ENCODE assay signal across 27 cellular contexts in genomic region chr1:112558634-112559033, GRCh38.
"Had no signal": no experiment of that assay in that cellular context is flagged by ENCODE, and none has a peak within 500 bp of the region (broad histone marks: within the 10 kb centered on the region; RNA-seq: fewer than 3 reads in every experiment).

No MANE protein-coding gene starts in this region.

- H3K4me2 ChIP-seq: KMS-11 had no signal

- H3K27me3 Mint-ChIP-seq: activated CD8-positive, alpha-beta memory T cell treated with anti-CD3 and anti-CD28 coated beads, Interleukin-2, amount 10 ng/mL, durations not matched to agents 7 days and 5 days; activated naive CD4-positive, alpha-beta T cell treated with anti-CD3 and anti-CD28 coated beads, Interleukin-2, amount 50 U/mL, for 24 hours; activated T-cell treated with anti-CD3 and anti-CD28 coated beads, Interleukin-2, amount 50 U/mL, for 24 hours had no signal

- H3K27me3 ChIP-seq: breast epithelium, SJSA1 had no signal

- H3K9me3 ChIP-seq: breast epithelium, SJSA1 had no signal

- H3K36me3 ChIP-seq: breast epithelium, SJSA1 had no signal

- H3K4me3 ChIP-seq: breast epithelium, SJSA1 had no signal

- DNase-seq: activated CD4-positive, alpha-beta T cell treated with anti-CD3 and anti-CD28 coated beads for 48 hours; activated CD4-positive, alpha-beta T cell treated with anti-CD3 and anti-CD28 coated beads, Interleukin-2, amount 50 U/mL, for 4 hours; activated CD4-positive, CD25-positive, alpha-beta regulatory T cell treated with anti-CD3 and anti-CD28 coated beads, Interleukin-2, amount 50 U/mL, for 72 hours; activated CD8-positive, alpha-beta memory T cell treated with anti-CD3 and anti-CD28 coated beads, Interleukin-2, amount 10 ng/mL, durations not matched to agents 7 days and 5 days; activated effector memory CD4-positive, alpha-beta T cell treated with Interleukin-2 at 50 U/mL for 16 hours; activated naive CD4-positive, alpha-beta T cell; activated T-cell treated with anti-CD3 and anti-CD28 coated beads, Interleukin-2, amount 50 U/mL, for 24 hours; aorta; central memory CD4-positive, alpha-beta T cell; MV-4-11; NCI-H1092 treated with DMSO at 0.1 percent for 48 hours; NCI-H1417 treated with DMSO at 0.1 percent for 48 hours; NCI-H1694; NCI-H2029; NCI-H2107; NCI-H446 treated with DMSO at 0.1 percent for 48 hours; NCI-H524 treated with DMSO at 0.1 percent for 48 hours; NCI-H774; NK-92 treated with Interleukin-12 subunit alpha and Interleukin-12 subunit beta, amount 100 ng/mL, for 24 hours; SHP77 had no signal

- H3K27ac Mint-ChIP-seq: activated CD8-positive, alpha-beta memory T cell treated with anti-CD3 and anti-CD28 coated beads, Interleukin-2, amount 10 ng/mL, durations not matched to agents 7 days and 5 days; activated naive CD4-positive, alpha-beta T cell treated with anti-CD3 and anti-CD28 coated beads, Interleukin-2, amount 50 U/mL, for 24 hours; activated T-cell treated with anti-CD3 and anti-CD28 coated beads, Interleukin-2, amount 50 U/mL, for 24 hours; activated T-helper 1 cell treated with anti-CD3 and anti-CD28 coated beads, Interleukin-12 subunit alpha, Interleukin-12 subunit beta, Interleukin-2, Interleukin-4 antibody, amounts not matched to agents 30 ng/mL and 10 ng/mL and 1 ng/mL, durations not matched to agents 14 hours and 24 hours and 36 hours; T-helper 1 cell treated with Interleukin-12 subunit alpha and Interleukin-12 subunit beta and Interleukin-4 antibody, amounts not matched to agents 30 μg/mL and 1 μg/mL, for 36 hours; WTC11 had no signal

- H3K4me3 Mint-ChIP-seq: activated CD8-positive, alpha-beta memory T cell treated with anti-CD3 and anti-CD28 coated beads, Interleukin-2, amount 10 ng/mL, durations not matched to agents 7 days and 5 days; activated naive CD4-positive, alpha-beta T cell treated with anti-CD3 and anti-CD28 coated beads, Interleukin-2, amount 50 U/mL, for 24 hours; activated T-cell treated with anti-CD3 and anti-CD28 coated beads, Interleukin-2, amount 50 U/mL, for 24 hours; activated T-helper 1 cell treated with anti-CD3 and anti-CD28 coated beads, Interleukin-12 subunit alpha, Interleukin-12 subunit beta, Interleukin-2, Interleukin-4 antibody, amounts not matched to agents 30 ng/mL and 10 ng/mL and 1 ng/mL, durations not matched to agents 14 hours and 24 hours and 36 hours; T-helper 1 cell treated with Interleukin-12 subunit alpha and Interleukin-12 subunit beta and Interleukin-4 antibody, amounts not matched to agents 30 μg/mL and 1 μg/mL, for 36 hours; WTC11 had no signal

- H3K36me3 Mint-ChIP-seq: activated CD8-positive, alpha-beta memory T cell treated with anti-CD3 and anti-CD28 coated beads, Interleukin-2, amount 10 ng/mL, durations not matched to agents 7 days and 5 days had no signal

- H3K4me1 ChIP-seq: breast epithelium had no signal

- H3K9ac ChIP-seq: KMS-11 had no signal

- H3K27ac ChIP-seq: breast epithelium, KMS-11, SJSA1 had no signal

- ATAC-seq: activated CD8-positive, alpha-beta memory T cell treated with anti-CD3 and anti-CD28 coated beads, Interleukin-2, amount 10 ng/mL, durations not matched to agents 7 days and 5 days; WTC11 had no signal

- H3K4me1 Mint-ChIP-seq: activated naive CD4-positive, alpha-beta T cell treated with anti-CD3 and anti-CD28 coated beads, Interleukin-2, amount 50 U/mL, for 24 hours; WTC11 had no signal

- H3K9me3 Mint-ChIP-seq: activated naive CD4-positive, alpha-beta T cell treated with anti-CD3 and anti-CD28 coated beads, Interleukin-2, amount 50 U/mL, for 24 hours; activated T-cell treated with anti-CD3 and anti-CD28 coated beads, Interleukin-2, amount 50 U/mL, for 24 hours; activated T-helper 1 cell treated with anti-CD3 and anti-CD28 coated beads, Interleukin-12 subunit alpha, Interleukin-12 subunit beta, Interleukin-2, Interleukin-4 antibody, amounts not matched to agents 30 ng/mL and 10 ng/mL and 1 ng/mL, durations not matched to agents 14 hours and 24 hours and 36 hours; T-helper 1 cell treated with Interleukin-12 subunit alpha and Interleukin-12 subunit beta and Interleukin-4 antibody, amounts not matched to agents 30 μg/mL and 1 μg/mL, for 36 hours; WTC11 had no signal
